ENCODE assay signal across 13 cellular contexts in the genomic region with DNA sequence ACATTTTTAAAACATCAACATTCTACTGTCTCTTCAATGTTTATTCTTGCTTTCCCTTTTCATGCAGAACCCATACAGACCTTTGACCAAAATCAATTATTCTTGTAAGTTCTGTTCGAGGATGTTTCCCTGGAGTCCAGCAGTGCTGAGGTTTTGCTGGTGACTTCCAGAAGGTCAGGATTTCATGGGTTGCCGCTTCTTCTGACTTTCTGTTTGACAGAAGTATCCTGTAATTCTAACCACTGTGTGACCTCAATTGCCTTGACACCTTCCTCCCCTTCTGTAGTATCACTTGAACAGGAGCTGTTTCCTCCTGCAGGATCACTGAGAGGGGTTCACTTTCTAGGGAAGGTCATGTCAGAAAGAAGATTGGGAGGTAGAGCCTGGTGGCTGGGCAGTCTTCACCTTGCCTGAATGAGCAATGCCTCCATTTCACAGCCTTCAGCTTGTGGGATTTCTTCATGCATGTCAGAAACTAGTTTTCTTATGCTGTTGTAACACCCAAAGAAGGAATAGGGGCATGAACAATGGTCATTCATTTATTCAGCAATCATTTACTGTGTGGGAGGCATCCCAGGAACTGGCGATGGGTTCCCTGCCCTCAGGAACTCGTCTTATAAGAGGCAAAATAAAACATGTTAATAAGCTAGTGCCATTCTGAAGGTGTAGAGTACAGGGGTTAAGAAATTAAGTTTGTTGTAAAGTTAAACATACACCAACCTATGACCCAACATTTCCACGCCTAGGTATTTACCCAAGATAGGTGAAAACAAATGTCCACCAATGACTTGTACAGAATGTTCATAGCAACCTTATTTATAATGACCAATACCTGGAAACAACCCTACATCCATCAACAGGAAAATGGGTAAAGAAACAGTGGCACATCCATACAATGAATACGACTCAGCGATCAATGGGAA.
DNase-seq lines count a peak whose midpoint lies in the region; ATAC-seq and TF ChIP-seq lines count a peak whose summit lies in the region.
"Had no signal": no experiment of that assay in that cellular context is flagged by ENCODE, and none has a peak within 500 bp of the region (broad histone marks: within the 10 kb centered on the region; RNA-seq: fewer than 3 reads in every experiment).

No MANE protein-coding gene starts in this region.

- H3K9me3 ChIP-seq in mesenchymal stem cell (ENCODE audit: control insufficient read depth, low read length): no peaks in the 10 kb centered on the region
- H3K9me3 ChIP-seq in effector memory CD4-positive, alpha-beta T cell (ENCODE audit: control insufficient read depth, low read length): no peaks in the 10 kb centered on the region
- H3K9me3 ChIP-seq: neutrophil had no signal

- peaks cover 2% of the 10 kb centered on the region for H3K36me3 Mint-ChIP-seq in activated naive CD8-positive, alpha-beta T cell treated with anti-CD3 and anti-CD28 coated beads, Interleukin-2, amount 10 ng/mL, durations not matched to agents 7 days and 5 days
- no peaks in the 10 kb centered on the region for H3K36me3 Mint-ChIP-seq in activated naive CD8-positive, alpha-beta T cell treated with anti-CD3 and anti-CD28 coated beads for 36 hours

- peaks cover 76% of the 10 kb centered on the region for H3K27me3 Mint-ChIP-seq in activated naive CD8-positive, alpha-beta T cell treated with anti-CD3 and anti-CD28 coated beads, Interleukin-2, amount 10 ng/mL, durations not matched to agents 7 days and 5 days
- peaks cover 88% of the 10 kb centered on the region for H3K27me3 Mint-ChIP-seq in activated naive CD8-positive, alpha-beta T cell treated with anti-CD3 and anti-CD28 coated beads for 36 hours

- no peak overlapping the region for H3K23ac ChIP-seq in mesenchymal stem cell (ENCODE audit: low read length in 2 of 2)

- H3K9ac ChIP-seq in mesenchymal stem cell (ENCODE audit: low read length): no peak overlapping the region

- intact Hi-C loops in posterior vena cava (cut with DNase I): loop anchor here in 1 of 2 donors (5.0 kb wide), 1 partner anchor 50 kb away; no protein-coding TSS in a partner anchor

- peaks cover 8% of the 10 kb centered on the region for H3K4me1 ChIP-seq in mesenchymal stem cell (ENCODE audit: control insufficient read depth, insufficient read depth, low read depth, low read length)
- H3K4me1 ChIP-seq in effector memory CD4-positive, alpha-beta T cell (ENCODE audit: control insufficient read depth, insufficient read depth, low read length, poor library complexity, severe bottlenecking): peaks cover 8% of the 10 kb centered on the region

- peaks cover 0 to 6% of the 10 kb centered on the region in 2 experiments for H3K27me3 ChIP-seq in mesenchymal stem cell (ENCODE audit: control insufficient read depth in 1 of 2, insufficient read depth in 1 of 2, low read length in 2 of 2)
- peaks cover 16% of the 10 kb centered on the region for H3K27me3 ChIP-seq in effector memory CD4-positive, alpha-beta T cell (replicated peaks; ENCODE audit: control insufficient read depth, insufficient read depth, low read length, poor library complexity, severe bottlenecking)

- no peak overlapping the region for H2AK5ac ChIP-seq in mesenchymal stem cell (ENCODE audit: low read length, severe bottlenecking)

- H4K8ac ChIP-seq in mesenchymal stem cell (ENCODE audit: low read length): no peak overlapping the region

- H3K14ac ChIP-seq in mesenchymal stem cell (ENCODE audit: low read length in 2 of 2): no peak overlapping the region

- no peaks in the 10 kb centered on the region for H3K9me3 Mint-ChIP-seq in activated naive CD8-positive, alpha-beta T cell treated with anti-CD3 and anti-CD28 coated beads, Interleukin-2, amount 10 ng/mL, durations not matched to agents 7 days and 5 days
- no peaks in the 10 kb centered on the region for H3K9me3 Mint-ChIP-seq in activated naive CD8-positive, alpha-beta T cell treated with anti-CD3 and anti-CD28 coated beads for 36 hours

- no peak overlapping the region for H2BK120ac ChIP-seq in mesenchymal stem cell (ENCODE audit: low read depth, low read length)

- peak overlapping the region; percentile 30 for H3K27ac ChIP-seq in mesenchymal stem cell (ENCODE audit: low read length, poor library complexity, severe bottlenecking)
- no peak overlapping the region for H3K27ac ChIP-seq in effector memory CD4-positive, alpha-beta T cell (ENCODE audit: insufficient read depth, low read length, poor library complexity, severe bottlenecking)
- H3K27ac ChIP-seq: neutrophil had no signal

- H3K27ac Mint-ChIP-seq in activated naive CD8-positive, alpha-beta T cell treated with anti-CD3 and anti-CD28 coated beads, Interleukin-2, amount 10 ng/mL, durations not matched to agents 7 days and 5 days: no peak overlapping the region
- no peak overlapping the region for H3K27ac Mint-ChIP-seq in activated naive CD8-positive, alpha-beta T cell treated with anti-CD3 and anti-CD28 coated beads for 36 hours

- TF ChIP-seq CTCF in choroid plexus epithelial cell (conservative IDR thresholded peaks at IDR 0.05; ENCODE audit: low read depth, low read length): no peak

- 66% methylated on average over 5 of the region's 7 CpGs for WGBS in mesenchymal stem cell

- H3K4me1 Mint-ChIP-seq in activated naive CD8-positive, alpha-beta T cell treated with anti-CD3 and anti-CD28 coated beads, Interleukin-2, amount 10 ng/mL, durations not matched to agents 7 days and 5 days: peaks cover 21% of the 10 kb centered on the region
- peaks cover 19% of the 10 kb centered on the region for H3K4me1 Mint-ChIP-seq in activated naive CD8-positive, alpha-beta T cell treated with anti-CD3 and anti-CD28 coated beads for 36 hours

- H3K4me3 Mint-ChIP-seq in activated naive CD8-positive, alpha-beta T cell treated with anti-CD3 and anti-CD28 coated beads, Interleukin-2, amount 10 ng/mL, durations not matched to agents 7 days and 5 days: peak overlapping the region; percentile 39
- no peak overlapping the region for H3K4me3 Mint-ChIP-seq in activated naive CD8-positive, alpha-beta T cell treated with anti-CD3 and anti-CD28 coated beads for 36 hours

- H3K4me2 ChIP-seq in mesenchymal stem cell (ENCODE audit: low read length, poor library complexity, severe bottlenecking): no peak overlapping the region

- no peak overlapping the region for H2AFZ ChIP-seq in mesenchymal stem cell (ENCODE audit: low read depth, low read length)

- no peak for DNase-seq in activated naive CD8-positive, alpha-beta T cell treated with anti-CD3 and anti-CD28 coated beads, Interleukin-2, amount 10 ng/mL, durations not matched to agents 7 days and 5 days
- no peak for DNase-seq in activated naive CD8-positive, alpha-beta T cell treated with anti-CD3 and anti-CD28 coated beads for 36 hours
- peak; percentile 64 for DNase-seq in choroid plexus epithelial cell (ENCODE audit: low read depth)
- peak; percentile 66 for DNase-seq in mesenchymal stem cell
- no peak for DNase-seq in germinal center (ENCODE audit: low spot score)
- DNase-seq in activated CD8-positive, alpha-beta memory T cell treated with anti-CD3 and anti-CD28 coated beads for 24 hours: no peak
- DNase-seq in effector memory CD4-positive, alpha-beta T cell: no peak
- DNase-seq in posterior vena cava (ENCODE audit: low spot score): no peak
- DNase-seq: activated naive CD4-positive, alpha-beta T cell treated with anti-CD3 and anti-CD28 coated beads, Interleukin-2, amount 50 U/mL, for 16 hours; NCI-H524; Right ventricle myocardium superior; stimulated activated CD4-positive, alpha-beta T cell treated with anti-CD3 and anti-CD28 coated beads, Interleukin-12 subunit alpha, Interleukin-12 subunit beta, amount 100 ng/mL, for 4 hours had no signal

- POLR2A ChIA-PET in activated naive CD8-positive, alpha-beta T cell treated with anti-CD3 and anti-CD28 coated beads, Interleukin-2, amount 10 ng/mL, durations not matched to agents 7 days and 5 days (lab: Charles Lee): no interaction called here

- ATAC-seq in activated naive CD8-positive, alpha-beta T cell treated with anti-CD3 and anti-CD28 coated beads, Interleukin-2, amount 10 ng/mL, durations not matched to agents 7 days and 5 days (ENCODE audit: low read depth): no peak

- no peak overlapping the region for H3K4me3 ChIP-seq in choroid plexus epithelial cell (ENCODE audit: low read depth, low read length)
- no peak overlapping the region for H3K4me3 ChIP-seq in mesenchymal stem cell (ENCODE audit: insufficient read depth in 1 of 2, low read depth in 1 of 2, low read length in 2 of 2)
- H3K4me3 ChIP-seq in effector memory CD4-positive, alpha-beta T cell (ENCODE audit: insufficient read depth, low read depth, low read length, poor library complexity, severe bottlenecking): no peak overlapping the region

- no peak overlapping the region for H2BK5ac ChIP-seq in mesenchymal stem cell (ENCODE audit: low read depth, low read length, poor library complexity, severe bottlenecking)

- H3K18ac ChIP-seq in mesenchymal stem cell (ENCODE audit: low read depth in 1 of 2, low read length in 2 of 2): peak overlapping the region in 1 of 2 experiments; percentile 23

- H2BK15ac ChIP-seq in mesenchymal stem cell (ENCODE audit: low read depth, poor library complexity, severe bottlenecking): no peak overlapping the region

- H3K36me3 ChIP-seq in mesenchymal stem cell (ENCODE audit: control insufficient read depth in 1 of 2, insufficient read depth in 2 of 2, low read depth in 1 of 2, low read length in 2 of 2): no peaks in the 10 kb centered on the region
- no peaks in the 10 kb centered on the region for H3K36me3 ChIP-seq in effector memory CD4-positive, alpha-beta T cell (ENCODE audit: control insufficient read depth, insufficient read depth, low read length)
- H3K36me3 ChIP-seq: neutrophil had no signal

- H2BK12ac ChIP-seq in mesenchymal stem cell (ENCODE audit: low read length in 2 of 2): no peak overlapping the region

- H3K79me1 ChIP-seq in mesenchymal stem cell (replicated peaks; ENCODE audit: low read length, poor library complexity, severe bottlenecking): peaks cover 19% of the 10 kb centered on the region

- H4K91ac ChIP-seq in mesenchymal stem cell (ENCODE audit: low read length): no peak overlapping the region

- H3K4ac ChIP-seq in mesenchymal stem cell (ENCODE audit: low read depth in 1 of 2, low read length in 2 of 2): no peak overlapping the region

Comparison
In these comparisons a context has a peak if more than half of its experiments do, and no peak if none do; other contexts are left out.
1. DNase-seq: peak in choroid plexus epithelial cell (single experiment) and mesenchymal stem cell (single experiment); none in activated naive CD8-positive, alpha-beta T cell treated with anti-CD3 and anti-CD28 coated beads, Interleukin-2, amount 10 ng/mL, durations not matched to agents 7 days and 5 days (single experiment), activated naive CD8-positive, alpha-beta T cell treated with anti-CD3 and anti-CD28 coated beads for 36 hours (single experiment), germinal center (single experiment), activated CD8-positive, alpha-beta memory T cell treated with anti-CD3 and anti-CD28 coated beads for 24 hours (single experiment), effector memory CD4-positive, alpha-beta T cell (0 of 3) and posterior vena cava (single experiment).